In genomic region chr1:40372658-40373322, GRCh38 we compare ENCODE assay signal across 1 cellular context.
TF ChIP-seq lines count a peak whose summit lies in the region.

No MANE protein-coding gene starts in this region.

TF ChIP-seq in IMR-90, 13 proteins besides CTCF, POLR2A, EP300 and RAD21 (continued from another document):
- TF ChIP-seq ELK1 (IDR thresholded peaks at IDR 0.05; ENCODE audit: borderline replicate concordance, low read depth, low read length): no peak
- no peak for TF ChIP-seq MAZ (IDR thresholded peaks at IDR 0.05; ENCODE audit: borderline replicate concordance, low read depth, low read length)
TF ChIP-seq in IMR-90: peak in this region for 0.
